11 cellular contexts compared by ENCODE assay signal in genomic region chr5:180790020-180790419, GRCh38. TPM values are rescaled to one million over a fixed set of nuclear protein-coding genes. Genes with fewer than 3 reads are reported as not detected.
DNase-seq lines count a peak whose midpoint lies in the region; ATAC-seq, FAIRE-seq and TF ChIP-seq lines count a peak whose summit lies in the region.
"Had no signal": no experiment of that assay in that cellular context is flagged by ENCODE, and none has a peak within 500 bp of the region (broad histone marks: within the 10 kb centered on the region; RNA-seq: fewer than 3 reads in every experiment).

No MANE protein-coding gene starts in this region.

- H3K27ac Mint-ChIP-seq in endodermal cell = no peak overlapping the region

- no peak overlapping the region for H3K9ac ChIP-seq in endodermal cell (ENCODE audit: extremely low read depth, low read length, poor library complexity, severe bottlenecking)

- H3K4me1 ChIP-seq in OCI-LY7 (ENCODE audit: insufficient read depth, low read length, poor library complexity, severe bottlenecking) = peaks cover 15% of the 10 kb centered on the region
- peaks cover 25% of the 10 kb centered on the region for H3K4me1 ChIP-seq in endodermal cell (ENCODE audit: control insufficient read depth, insufficient read depth, low read length)
- peaks cover 18 to 45% (median 32%) of the 10 kb centered on the region in 3 donors for H3K4me1 ChIP-seq in pancreas
- H3K4me1 ChIP-seq in heart right ventricle = peaks cover 30 to 87% (median 70%) of the 10 kb centered on the region in 9 donors
- peaks cover 17 to 29% of the 10 kb centered on the region in 2 donors for H3K4me1 ChIP-seq in thyroid gland

- CTCF ChIA-PET in OCI-LY7 (lab: Charles Lee; ENCODE audit: unreplicated experiment) = interaction anchor here (0.8 kb wide), 1 partner anchor 76 kb away, joined by 3 read pairs; no protein-coding TSS in a partner anchor

- DNase-seq in DMS 273 (lab: John Stamatoyannopoulos, UW; ENCODE audit: unreplicated experiment) = peak; percentile 65
- no peak for DNase-seq in DMS 273 treated with DMSO at 0.1 percent for 48 hours (lab: John Stamatoyannopoulos, UW)
- DNase-seq in OCI-LY7 (ENCODE audit: low spot score) = peak; percentile 44
- peak; percentile 85 for DNase-seq in endodermal cell
- peak in 2 of 6 donors; percentile 29 to 61 for DNase-seq in pancreas
- DNase-seq in heart right ventricle = no peak
- no peak for DNase-seq in thyroid gland
- DNase-seq: NCI-H345 had no signal

- intact Hi-C loops in OCI-LY7 (cut with micrococcal nuclease; ENCODE audit: unreplicated experiment) = loop anchor here (5.0 kb wide), 1 partner anchor 42 kb away; no protein-coding TSS in a partner anchor
- intact Hi-C loops in pancreas (cut with DNase I) = no loop called here
- intact Hi-C loops in heart right ventricle (cut with DNase I) = loop anchor here in 3 of 10 donors (10.0 kb wide), 3 partner anchors 55 to 255 kb away; partner anchors contain the start of gene BTNL9 (in 1 of the 3)
- intact Hi-C loops in thyroid gland (cut with DNase I) = no loop called here

- H3K36me3 Mint-ChIP-seq in endodermal cell (ENCODE audit: low read depth) = peaks cover 40% of the 10 kb centered on the region

- H3K36me3 ChIP-seq in OCI-LY7 (ENCODE audit: insufficient read depth, low read length) (peaks cover 70% of the 10 kb centered on the region), endodermal cell (ENCODE audit: control insufficient read depth, insufficient read depth, low read length) (peaks cover 53% of the 10 kb centered on the region), pancreas (peaks cover 0 to 28% (median 9%) of the 10 kb centered on the region in 3 donors), heart right ventricle (peaks cover 0 to 80% (median 30%) of the 10 kb centered on the region in 9 donors), thyroid gland (peaks cover 33 to 37% of the 10 kb centered on the region in 2 donors)

- no peaks in the 10 kb centered on the region for H3K9me3 ChIP-seq in OCI-LY7 (ENCODE audit: low read length)
- H3K9me3 ChIP-seq in endodermal cell (ENCODE audit: control insufficient read depth, low read length) = no peaks in the 10 kb centered on the region
- H3K9me3 ChIP-seq in pancreas = no peaks in the 10 kb centered on the region
- no peaks in the 10 kb centered on the region for H3K9me3 ChIP-seq in heart right ventricle
- no peaks in the 10 kb centered on the region for H3K9me3 ChIP-seq in thyroid gland

- no peak for TF ChIP-seq POLR2A in thyroid gland (IDR thresholded peaks at IDR 0.05)

- H3K9me3 Mint-ChIP-seq in endodermal cell = no peaks in the 10 kb centered on the region

- H3K4me3 ChIP-seq in OCI-LY7 (ENCODE audit: low read depth, low read length, poor library complexity, severe bottlenecking) (no peak overlapping the region), endodermal cell (ENCODE audit: low read length) (no peak overlapping the region), pancreas (no peak overlapping the region), heart right ventricle (no peak overlapping the region), thyroid gland (replicated peaks in 1 of 3) (no peak overlapping the region)

- H3K27ac ChIP-seq in OCI-LY7 (ENCODE audit: low read depth, low read length, poor library complexity, severe bottlenecking) (no peak overlapping the region), endodermal cell (ENCODE audit: low read depth, low read length) (no peak overlapping the region), pancreas (peak overlapping the region in 3 of 4 donors; percentile 47 to 75 (median 55)), heart right ventricle (no peak overlapping the region), thyroid gland (no peak overlapping the region)
- H3K27ac ChIP-seq: 22Rv1 had no signal

- no TSS peak for BruUV-seq in OCI-LY7 (replicated peaks; lab: Mats Ljungman, UMichigan)

- no peak overlapping the region for H2AFZ ChIP-seq in OCI-LY7 (ENCODE audit: low read length)

- FAIRE-seq in pancreas (lab: Jason Lieb, UNC) = no peak
- FAIRE-seq: TTC549 had no signal

- H3K27me3 Mint-ChIP-seq in endodermal cell (ENCODE audit: insufficient read depth) = no peaks in the 10 kb centered on the region

- H3K4me1 Mint-ChIP-seq in endodermal cell = peaks cover 32% of the 10 kb centered on the region

- peaks cover 29% of the 10 kb centered on the region for H3K79me2 ChIP-seq in OCI-LY7 (ENCODE audit: insufficient read depth, low read depth, low read length)

- peaks cover 11% of the 10 kb centered on the region for H4K20me1 ChIP-seq in OCI-LY7 (ENCODE audit: insufficient read depth, low read length)

- ATAC-seq in pancreas (peak in 3 of 4 donors; percentile 20 to 43 (median 24)), heart right ventricle (no peak), HG03025 (IDR thresholded peaks at IDR 0.05; ENCODE audit: low FRiP score, unreplicated experiment) (no peak)

- POLR2A ChIA-PET in OCI-LY7 (lab: Charles Lee) = no interaction called here

- H3K27me3 ChIP-seq in endodermal cell (ENCODE audit: control insufficient read depth, insufficient read depth, low read length, poor library complexity, severe bottlenecking) (no peaks in the 10 kb centered on the region), pancreas (no peaks in the 10 kb centered on the region), heart right ventricle (no peaks in the 10 kb centered on the region), thyroid gland (no peaks in the 10 kb centered on the region)

- no peak overlapping the region for H3K4me2 ChIP-seq in OCI-LY7 (ENCODE audit: low read length)

- TF ChIP-seq CTCF in OCI-LY7 (conservative IDR thresholded peaks at IDR 0.05; ENCODE audit: low read length) (peak; percentile 57), endodermal cell (conservative IDR thresholded peaks at IDR 0.05) (peak; percentile 67), pancreas (IDR thresholded peaks at IDR 0.05) (no peak), heart right ventricle (IDR thresholded peaks at IDR 0.05) (peak in 2 of 9 donors; percentile 13 to 22), thyroid gland (IDR thresholded peaks at IDR 0.05) (no peak)

- WGBS in endodermal cell (ENCODE audit: insufficient coverage in 1 of 2, insufficient read length in 1 of 2), 2 experiments = 90 to 100% methylated on average over 3 to 8 of the region's 8 CpGs
- WGBS in pancreas, 2 donors = 58 to 62% methylated on average over 8 of the region's 8 CpGs
- WGBS in heart right ventricle, 2 donors = 70 to 73% methylated on average over 8 of the region's 8 CpGs
- WGBS in thyroid gland, 2 donors = 82 to 88% methylated on average over 8 of the region's 8 CpGs

- H3K9me2 ChIP-seq in OCI-LY7 (ENCODE audit: insufficient read depth, low read length) = no peaks in the 10 kb centered on the region

- H3K4me3 Mint-ChIP-seq in endodermal cell = no peak overlapping the region

RNA-seq across cellular contexts. Expression of gene MGAT1, which starts 12.6 kb away (rescaled TPM):
- total RNA-seq in OCI-LY7 (2014; rRNA removed; shearing (Covaris generic)) = 65.2 and 75.4 TPM in 2 replicates
- total RNA-seq in OCI-LY7 (2022) (95.2 and 103 TPM in 2 replicates), endodermal cell (100 to 1,000 TPM in 1 of 2 donors, 10 to 100 TPM in 1; 76.2 to 101 TPM), pancreas (10 to 100 TPM; 53.4 to 96.3 (median 76.2) TPM), heart right ventricle (100 to 1,000 TPM in 2 of 10 donors, 10 to 100 TPM in 8; 50.1 to 118 (median 59.7) TPM), thyroid gland (100 to 1,000 TPM; 155 to 283 (median 200) TPM)
- polyA plus RNA-seq in endodermal cell (2013, experiment 1 of 2) = 58.9 TPM
- polyA plus RNA-seq in endodermal cell (2013, experiment 2 of 2) = 55.0 TPM
- polyA plus RNA-seq in pancreas (10 to 100 TPM; 58.8 to 62.9 TPM), heart right ventricle (100 to 1,000 TPM in 1 of 2 donors, 10 to 100 TPM in 1; 71.7 to 127 TPM)

RNA-seq across cellular contexts. Expression of gene OR2Y1, which starts 50.2 kb away (rescaled TPM):
- total RNA-seq in OCI-LY7 (2014; rRNA removed; shearing (Covaris generic)) = not detected in 2 replicates
- total RNA-seq in OCI-LY7 (2022) = not detected in 2 replicates
- total RNA-seq in endodermal cell = not detected
- polyA plus RNA-seq in endodermal cell (2013, experiment 1 of 2) = not detected
- polyA plus RNA-seq in endodermal cell (2013, experiment 2 of 2) = not detected
- total RNA-seq in pancreas = not detected
- polyA plus RNA-seq in pancreas = not detected
- not detected for total RNA-seq in heart right ventricle
- not detected for polyA plus RNA-seq in heart right ventricle
- not detected for total RNA-seq in thyroid gland

Comparison
In these comparisons a context has a peak if more than half of its experiments do, and no peak if none do; other contexts are left out.
1. DNase-seq: peak in DMS 273 (single experiment), OCI-LY7 (single experiment) and endodermal cell (single experiment); none in DMS 273 treated with DMSO at 0.1 percent for 48 hours (single experiment), heart right ventricle (0 of 2) and thyroid gland (0 of 2).
2. H3K27ac ChIP-seq: peak in pancreas (3 of 4); none in OCI-LY7 (single experiment), endodermal cell (single experiment), heart right ventricle (0 of 10) and thyroid gland (0 of 3).
3. CTCF ChIP-seq: peak in OCI-LY7 (single experiment) and endodermal cell (single experiment); none in pancreas (0 of 4) and thyroid gland (0 of 6).
4. ATAC-seq: peak in pancreas (3 of 4); none in heart right ventricle (0 of 8) and HG03025 (single experiment).